ENCODE assay signal across 1 cellular context in genomic region chr1:156571959-156572662, GRCh38.
TF ChIP-seq lines count a peak whose summit lies in the region.

TSS of gene IQGAP3 (minus strand) at chr1:156572565. CDS start at chr1:156572529, 36 bp downstream.

TF ChIP-seq in GM12878, 131 proteins besides CTCF, POLR2A, EP300 and RAD21 (continued from another document and continues in another):
- TF ChIP-seq ATF2 (IDR thresholded peaks at IDR 0.05; ENCODE audit: low read length): no peak
- no peak for TF ChIP-seq USF2 (IDR thresholded peaks at IDR 0.05; ENCODE audit: borderline replicate concordance, low read depth, low read length)
- TF ChIP-seq BRCA1 (IDR thresholded peaks at IDR 0.05; ENCODE audit: low read depth, low read length): no peak
- no peak for TF ChIP-seq FOS (IDR thresholded peaks at IDR 0.05; ENCODE audit: borderline replicate concordance, extremely low read depth, insufficient read length)
- TF ChIP-seq REST (IDR thresholded peaks at IDR 0.05; ENCODE audit: low read depth, low read length): no peak
- no peak for TF ChIP-seq SUPT20H (IDR thresholded peaks at IDR 0.05; ENCODE audit: borderline replicate concordance, control insufficient read depth, low read depth, low read length)
- no peak for TF ChIP-seq SMAD5 (IDR thresholded peaks at IDR 0.05; ENCODE audit: low read depth)
- TF ChIP-seq SPI1 (IDR thresholded peaks at IDR 0.05; ENCODE audit: borderline replicate concordance, insufficient read depth, low read depth, low read length): peak; percentile 51; the same call in 1 of the 2 replicates
- no peak for TF ChIP-seq NR2F1 (conservative IDR thresholded peaks at IDR 0.05)
- no peak for TF ChIP-seq LARP7 (IDR thresholded peaks at IDR 0.05)
- TF ChIP-seq RCOR1 (conservative IDR thresholded peaks at IDR 0.05; ENCODE audit: low read depth, low read length): no peak
- TF ChIP-seq CEBPZ (IDR thresholded peaks at IDR 0.05; ENCODE audit: low read depth, low read length): no peak
- no peak for TF ChIP-seq EZH2 (IDR thresholded peaks at IDR 0.05; ENCODE audit: borderline replicate concordance, control insufficient read depth, low read depth, low read length)
- no peak for TF ChIP-seq MEF2A (IDR thresholded peaks at IDR 0.05; ENCODE audit: insufficient read depth, low read depth, low read length)
- TF ChIP-seq POU2F2 (IDR thresholded peaks at IDR 0.05; ENCODE audit: borderline replicate concordance, low read depth, low read length): no peak
- no peak for TF ChIP-seq RAD51 (IDR thresholded peaks at IDR 0.05)
- peak; percentile 73 for TF ChIP-seq IKZF1 (conservative IDR thresholded peaks at IDR 0.05)
- peak; percentile 71 for TF ChIP-seq NBN (IDR thresholded peaks at IDR 0.05)
- TF ChIP-seq FOXM1 (IDR thresholded peaks at IDR 0.05; ENCODE audit: low read depth, low read length): no peak
- no peak for TF ChIP-seq SREBF1 (IDR thresholded peaks at IDR 0.05; ENCODE audit: low read length)
- no peak for TF ChIP-seq PML (IDR thresholded peaks at IDR 0.05; ENCODE audit: low read length)
- TF ChIP-seq IRF3 (IDR thresholded peaks at IDR 0.05): no peak
- no peak for TF ChIP-seq CBFB (IDR thresholded peaks at IDR 0.05; ENCODE audit: low read depth)
- no peak for TF ChIP-seq DPF2 (IDR thresholded peaks at IDR 0.05)
- no peak for TF ChIP-seq TARDBP (IDR thresholded peaks at IDR 0.05; ENCODE audit: borderline replicate concordance)
- TF ChIP-seq MLLT1 (IDR thresholded peaks at IDR 0.05): no peak
- TF ChIP-seq KAT2A (conservative IDR thresholded peaks at IDR 0.05; ENCODE audit: control insufficient read depth, low read depth, low read length): no peak
- TF ChIP-seq TCF12 (IDR thresholded peaks at IDR 0.05; ENCODE audit: low read depth, low read length): 0 out of 2 replicates have a peak, but pooled peaks have one; percentile 26
- TF ChIP-seq TCF3 (IDR thresholded peaks at IDR 0.05; ENCODE audit: borderline replicate concordance, insufficient read depth, low read depth, low read length): no peak
- no peak for TF ChIP-seq RELA (IDR thresholded peaks at IDR 0.05; ENCODE audit: borderline replicate concordance, partially characterized antibody)
- peak; percentile 90 for TF ChIP-seq CREB1 (IDR thresholded peaks at IDR 0.05; ENCODE audit: low read depth)
- no peak for TF ChIP-seq SREBF2 (IDR thresholded peaks at IDR 0.05; ENCODE audit: low read length)
- TF ChIP-seq EGR1 (IDR thresholded peaks at IDR 0.05; ENCODE audit: borderline replicate concordance in 1 of 2, low read depth in 2 of 2, low read length in 2 of 2): peak in 1 of 2 experiments; percentile 48; a peak in 1 of 3 replicates
- no peak for TF ChIP-seq PKNOX1 (IDR thresholded peaks at IDR 0.05)
- no peak for TF ChIP-seq SMC3 (IDR thresholded peaks at IDR 0.05; ENCODE audit: borderline replicate concordance, low read length)
- no peak for TF ChIP-seq CHD1 (IDR thresholded peaks at IDR 0.05; ENCODE audit: low read depth, low read length)
- TF ChIP-seq NFYA (IDR thresholded peaks at IDR 0.05; ENCODE audit: borderline replicate concordance, low read depth, low read length): no peak
- peak; percentile 41; the same call in 1 of the 2 replicates for TF ChIP-seq RB1 (IDR thresholded peaks at IDR 0.05; ENCODE audit: borderline replicate concordance)
- TF ChIP-seq HCFC1 (IDR thresholded peaks at IDR 0.05; ENCODE audit: low read length): peak; percentile 90
- TF ChIP-seq HSF1 (IDR thresholded peaks at IDR 0.05; ENCODE audit: low read depth, low read length): no peak
- TF ChIP-seq EED (IDR thresholded peaks at IDR 0.05; ENCODE audit: low read depth): no peak
- no peak for TF ChIP-seq SKIL (IDR thresholded peaks at IDR 0.05; ENCODE audit: low read depth, poor library complexity, severe bottlenecking)
- no peak for TF ChIP-seq HDAC6 (IDR thresholded peaks at IDR 0.05; ENCODE audit: unreplicated experiment)
- TF ChIP-seq NFXL1 (IDR thresholded peaks at IDR 0.05; ENCODE audit: borderline replicate concordance): no peak
- no peak for TF ChIP-seq CEBPB (IDR thresholded peaks at IDR 0.05; ENCODE audit: borderline replicate concordance in 1 of 2, low read depth in 2 of 2, low read length in 2 of 2)
